Comparison of ENCODE assay signal across 2 cellular contexts in the genomic region with DNA sequence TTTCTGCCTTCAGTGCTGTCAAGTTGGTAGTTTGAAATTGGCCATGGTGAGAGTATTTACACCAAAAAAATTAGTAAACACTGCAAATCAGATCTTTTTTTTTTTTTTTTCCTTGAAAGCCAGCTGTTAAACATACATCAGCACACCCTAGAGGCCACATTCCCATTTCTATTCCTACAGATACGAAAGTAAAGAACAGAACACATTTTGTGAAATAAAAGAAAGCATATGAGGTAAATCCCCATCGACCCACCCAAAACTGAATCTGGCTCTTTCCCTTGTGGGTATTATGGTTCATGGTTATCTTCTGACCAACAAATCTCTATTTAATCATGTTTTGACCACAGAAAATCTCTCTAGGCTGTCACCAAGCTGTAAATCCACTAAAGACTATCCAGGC.
A peak's percentile ranks its signal among the peaks of the same experiment; 100 is the strongest.
TF ChIP-seq lines count a peak whose summit lies in the region.

No MANE protein-coding gene starts in this region.

TF ChIP-seq in IMR-90, 13 proteins besides CTCF, POLR2A, EP300 and RAD21:
- no peak for TF ChIP-seq NFE2L2 (IDR thresholded peaks at IDR 0.05; ENCODE audit: low read depth, low read length)
- no peak for TF ChIP-seq MAZ (IDR thresholded peaks at IDR 0.05; ENCODE audit: borderline replicate concordance, low read depth, low read length)
- TF ChIP-seq, protein P1, sequence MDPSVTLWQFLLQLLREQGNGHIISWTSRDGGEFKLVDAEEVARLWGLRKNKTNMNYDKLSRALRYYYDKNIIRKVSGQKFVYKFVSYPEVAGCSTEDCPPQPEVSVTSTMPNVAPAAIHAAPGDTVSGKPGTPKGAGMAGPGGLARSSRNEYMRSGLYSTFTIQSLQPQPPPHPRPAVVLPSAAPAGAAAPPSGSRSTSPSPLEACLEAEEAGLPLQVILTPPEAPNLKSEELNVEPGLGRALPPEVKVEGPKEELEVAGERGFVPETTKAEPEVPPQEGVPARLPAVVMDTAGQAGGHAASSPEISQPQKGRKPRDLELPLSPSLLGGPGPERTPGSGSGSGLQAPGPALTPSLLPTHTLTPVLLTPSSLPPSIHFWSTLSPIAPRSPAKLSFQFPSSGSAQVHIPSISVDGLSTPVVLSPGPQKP (IDR thresholded peaks at IDR 0.05; ENCODE audit: borderline replicate concordance, low read depth, low read length) = no peak
- no peak for TF ChIP-seq CEBPB (IDR thresholded peaks at IDR 0.05; ENCODE audit: low read depth, low read length)
- no peak for TF ChIP-seq MAFK (IDR thresholded peaks at IDR 0.05; ENCODE audit: low read depth, low read length)
- TF ChIP-seq RCOR1 (IDR thresholded peaks at IDR 0.05; ENCODE audit: insufficient replicate concordance, low read length) = no peak
- no peak for TF ChIP-seq RFX5 (IDR thresholded peaks at IDR 0.05; ENCODE audit: low read depth, low read length)
- TF ChIP-seq CHD1 (IDR thresholded peaks at IDR 0.05; ENCODE audit: low read depth, low read length) = no peak
- TF ChIP-seq SMC3 (IDR thresholded peaks at IDR 0.05; ENCODE audit: low read depth, low read length) = no peak
- TF ChIP-seq, protein P2, sequence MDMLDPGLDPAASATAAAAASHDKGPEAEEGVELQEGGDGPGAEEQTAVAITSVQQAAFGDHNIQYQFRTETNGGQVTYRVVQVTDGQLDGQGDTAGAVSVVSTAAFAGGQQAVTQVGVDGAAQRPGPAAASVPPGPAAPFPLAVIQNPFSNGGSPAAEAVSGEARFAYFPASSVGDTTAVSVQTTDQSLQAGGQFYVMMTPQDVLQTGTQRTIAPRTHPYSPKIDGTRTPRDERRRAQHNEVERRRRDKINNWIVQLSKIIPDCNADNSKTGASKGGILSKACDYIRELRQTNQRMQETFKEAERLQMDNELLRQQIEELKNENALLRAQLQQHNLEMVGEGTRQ (IDR thresholded peaks at IDR 0.05; ENCODE audit: low read depth, low read length) = no peak
- no peak for TF ChIP-seq FOS (IDR thresholded peaks at IDR 0.05; ENCODE audit: low read depth, low read length)
- no peak for TF ChIP-seq BHLHE40 (IDR thresholded peaks at IDR 0.05; ENCODE audit: low read depth, low read length)
- TF ChIP-seq MXI1 (IDR thresholded peaks at IDR 0.05; ENCODE audit: borderline replicate concordance, low read depth, low read length) = no peak

TF ChIP-seq in K562, 482 proteins besides CTCF, POLR2A, EP300 and RAD21:
- peak; percentile 32 for TF ChIP-seq MEIS2 (IDR thresholded peaks at IDR 0.05; ENCODE audit: partially characterized antibody)
- TF ChIP-seq ZBTB1 (CRISPR knock-in tag; IDR thresholded peaks at IDR 0.05; ENCODE audit: borderline replicate concordance, low read depth) = no peak
- TF ChIP-seq, protein P3, sequence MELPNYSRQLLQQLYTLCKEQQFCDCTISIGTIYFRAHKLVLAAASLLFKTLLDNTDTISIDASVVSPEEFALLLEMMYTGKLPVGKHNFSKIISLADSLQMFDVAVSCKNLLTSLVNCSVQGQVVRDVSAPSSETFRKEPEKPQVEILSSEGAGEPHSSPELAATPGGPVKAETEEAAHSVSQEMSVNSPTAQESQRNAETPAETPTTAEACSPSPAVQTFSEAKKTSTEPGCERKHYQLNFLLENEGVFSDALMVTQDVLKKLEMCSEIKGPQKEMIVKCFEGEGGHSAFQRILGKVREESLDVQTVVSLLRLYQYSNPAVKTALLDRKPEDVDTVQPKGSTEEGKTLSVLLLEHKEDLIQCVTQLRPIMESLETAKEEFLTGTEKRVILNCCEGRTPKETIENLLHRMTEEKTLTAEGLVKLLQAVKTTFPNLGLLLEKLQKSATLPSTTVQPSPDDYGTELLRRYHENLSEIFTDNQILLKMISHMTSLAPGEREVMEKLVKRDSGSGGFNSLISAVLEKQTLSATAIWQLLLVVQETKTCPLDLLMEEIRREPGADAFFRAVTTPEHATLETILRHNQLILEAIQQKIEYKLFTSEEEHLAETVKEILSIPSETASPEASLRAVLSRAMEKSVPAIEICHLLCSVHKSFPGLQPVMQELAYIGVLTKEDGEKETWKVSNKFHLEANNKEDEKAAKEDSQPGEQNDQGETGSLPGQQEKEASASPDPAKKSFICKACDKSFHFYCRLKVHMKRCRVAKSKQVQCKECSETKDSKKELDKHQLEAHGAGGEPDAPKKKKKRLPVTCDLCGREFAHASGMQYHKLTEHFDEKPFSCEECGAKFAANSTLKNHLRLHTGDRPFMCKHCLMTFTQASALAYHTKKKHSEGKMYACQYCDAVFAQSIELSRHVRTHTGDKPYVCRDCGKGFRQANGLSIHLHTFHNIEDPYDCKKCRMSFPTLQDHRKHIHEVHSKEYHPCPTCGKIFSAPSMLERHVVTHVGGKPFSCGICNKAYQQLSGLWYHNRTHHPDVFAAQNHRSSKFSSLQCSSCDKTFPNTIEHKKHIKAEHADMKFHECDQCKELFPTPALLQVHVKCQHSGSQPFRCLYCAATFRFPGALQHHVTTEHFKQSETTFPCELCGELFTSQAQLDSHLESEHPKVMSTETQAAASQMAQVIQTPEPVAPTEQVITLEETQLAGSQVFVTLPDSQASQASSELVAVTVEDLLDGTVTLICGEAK (IDR thresholded peaks at IDR 0.05) = no peak
- TF ChIP-seq, protein P3 (CRISPR knock-in tag; IDR thresholded peaks at IDR 0.05) = no peak
- peak; percentile 93 for TF ChIP-seq ZNF384 (IDR thresholded peaks at IDR 0.05; ENCODE audit: low read depth, low read length)
- TF ChIP-seq SREBF2 (CRISPR knock-in tag; IDR thresholded peaks at IDR 0.05) = no peak
- no peak for TF ChIP-seq ELF2 (CRISPR knock-in tag; IDR thresholded peaks at IDR 0.05)
- TF ChIP-seq PRMT5 (CRISPR knock-in tag; IDR thresholded peaks at IDR 0.05) = no peak
- no peak for TF ChIP-seq CTBP1 (IDR thresholded peaks at IDR 0.05; ENCODE audit: borderline replicate concordance)
- TF ChIP-seq, protein P4, sequence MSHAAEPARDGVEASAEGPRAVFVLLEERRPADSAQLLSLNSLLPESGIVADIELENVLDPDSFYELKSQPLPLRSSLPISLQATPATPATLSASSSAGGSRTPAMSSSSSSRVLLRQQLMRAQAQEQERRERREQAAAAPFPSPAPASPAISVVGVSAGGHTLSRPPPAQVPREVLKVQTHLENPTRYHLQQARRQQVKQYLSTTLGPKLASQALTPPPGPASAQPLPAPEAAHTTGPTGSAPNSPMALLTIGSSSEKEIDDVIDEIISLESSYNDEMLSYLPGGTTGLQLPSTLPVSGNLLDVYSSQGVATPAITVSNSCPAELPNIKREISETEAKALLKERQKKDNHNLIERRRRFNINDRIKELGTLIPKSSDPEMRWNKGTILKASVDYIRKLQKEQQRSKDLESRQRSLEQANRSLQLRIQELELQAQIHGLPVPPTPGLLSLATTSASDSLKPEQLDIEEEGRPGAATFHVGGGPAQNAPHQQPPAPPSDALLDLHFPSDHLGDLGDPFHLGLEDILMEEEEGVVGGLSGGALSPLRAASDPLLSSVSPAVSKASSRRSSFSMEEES (CRISPR knock-in tag; IDR thresholded peaks at IDR 0.05) = no peak
